Comparison of ENCODE assay signal across 8 cellular contexts in genomic region chr3:11717768-11718581, GRCh38.
A peak's percentile ranks its signal among the peaks of the same experiment; 100 is the strongest.
DNase-seq lines count a peak whose midpoint lies in the region; ATAC-seq and TF ChIP-seq lines count a peak whose summit lies in the region.

No MANE protein-coding gene starts in this region.

- H3K36me3 ChIP-seq in brain microvascular endothelial cell (replicated peaks) (no peaks in the 10 kb centered on the region), lower lobe of right lung (no peaks in the 10 kb centered on the region), uterus (no peaks in the 10 kb centered on the region)

- H3K36me3 Mint-ChIP-seq in CD4-positive, alpha-beta T cell (ENCODE audit: low read depth) = peaks cover 6% of the 10 kb centered on the region

- peak overlapping the region; percentile 96 for H3K4me3 Mint-ChIP-seq in CD4-positive, alpha-beta T cell

- H3K27ac Mint-ChIP-seq in CD4-positive, alpha-beta T cell = peak overlapping the region; percentile 92

- CTCF ChIA-PET in CD4-positive, alpha-beta T cell (lab: Charles Lee) = interaction anchor here (1.8 kb wide), 1 partner anchor 15 kb away, joined by 6 read pairs; no protein-coding TSS in a partner anchor

- in situ Hi-C loops in brain microvascular endothelial cell (cut with HindIII; ENCODE audit: low pct_ligation_motif_present, low sequenced_read_pairs) = no loop called here

- peaks cover 31% of the 10 kb centered on the region for H3K4me1 Mint-ChIP-seq in CD4-positive, alpha-beta T cell (ENCODE audit: low read depth)

- H3K9me3 ChIP-seq in CD4-positive, alpha-beta T cell (ENCODE audit: control insufficient read depth, low read length) = no peaks in the 10 kb centered on the region
- H3K9me3 ChIP-seq in lower lobe of right lung = no peaks in the 10 kb centered on the region
- no peaks in the 10 kb centered on the region for H3K9me3 ChIP-seq in uterus

- no peak for ATAC-seq in CD4-positive, alpha-beta T cell (ENCODE audit: poor library complexity)
- peak; percentile 10 for ATAC-seq in GM19452 (IDR thresholded peaks at IDR 0.05; ENCODE audit: unreplicated experiment)
- ATAC-seq in lower lobe of right lung = no peak

- TF ChIP-seq CTCF in CD4-positive, alpha-beta T cell (IDR thresholded peaks at IDR 0.05) = no peak
- TF ChIP-seq CTCF in brain microvascular endothelial cell (IDR thresholded peaks at IDR 0.05; ENCODE audit: low read depth, low read length, missing control alignments) (no peak), lower lobe of right lung (IDR thresholded peaks at IDR 0.05) (no peak), uterus (IDR thresholded peaks at IDR 0.05) (no peak)

- no peaks in the 10 kb centered on the region for H3K27me3 ChIP-seq in CD4-positive, alpha-beta T cell (ENCODE audit: control insufficient read depth, insufficient read depth, low read length)
- H3K27me3 ChIP-seq in brain microvascular endothelial cell (replicated peaks) = no peaks in the 10 kb centered on the region
- no peaks in the 10 kb centered on the region for H3K27me3 ChIP-seq in lower lobe of right lung (ENCODE audit: low read depth)
- H3K27me3 ChIP-seq in uterus = no peaks in the 10 kb centered on the region

- no peaks in the 10 kb centered on the region for H3K27me3 Mint-ChIP-seq in CD4-positive, alpha-beta T cell

- H3K4me1 ChIP-seq in lower lobe of right lung = peaks cover 23% of the 10 kb centered on the region
- H3K4me1 ChIP-seq in uterus = no peaks in the 10 kb centered on the region

- no peak for TF ChIP-seq POLR2A in uterus (IDR thresholded peaks at IDR 0.05)

- intact Hi-C loops in CD4-positive, alpha-beta T cell (cut with DNase I, micrococcal nuclease) = loop anchor here (5.0 kb wide), 5 partner anchors 54 to 446 kb away; partner anchors contain the start of genes ATG7 (in 1 of the 2), TAMM41 (in 1 of the 2) and VGLL4 (in 1 of the 2)
- intact Hi-C loops in lower lobe of right lung (cut with DNase I) (no loop called here), uterus (cut with DNase I; ENCODE audit: low total_unique reads) (no loop called here)

- peak overlapping the region; percentile 67 for H3K4me3 ChIP-seq in Jurkat, Clone E6-1 (ENCODE audit: low read length)
- peak overlapping the region; percentile 59 for H3K4me3 ChIP-seq in brain microvascular endothelial cell (ENCODE audit: low read depth, low read length)
- peak overlapping the region; percentile 96 for H3K4me3 ChIP-seq in lower lobe of right lung
- peak overlapping the region; percentile 57 to 79 for H3K4me3 ChIP-seq in uterus

- DNase-seq in CD4-positive, alpha-beta T cell = no peak
- no peak for DNase-seq in Jurkat, Clone E6-1 (ENCODE audit: low read depth, low spot score)
- DNase-seq in brain microvascular endothelial cell (peak; percentile 35), lower lobe of right lung (no peak), uterus (peak in 1 of 2 donors; percentile 24), caudate nucleus (lab: John Stamatoyannopoulos, UW) (no peak)
- DNase-seq in activated CD4-positive, alpha-beta T cell treated with anti-CD3 and anti-CD28 coated beads, Interleukin-2, amount 50 U/mL, for 4 hours = no peak

- no peak overlapping the region for H3K27ac ChIP-seq in CD4-positive, alpha-beta T cell (ENCODE audit: low read depth, low read length)
- peak overlapping the region; percentile 50 for H3K27ac ChIP-seq in brain microvascular endothelial cell
- peak overlapping the region; percentile 92 for H3K27ac ChIP-seq in lower lobe of right lung
- peak overlapping the region; percentile 93 to 98 for H3K27ac ChIP-seq in uterus
- no peak overlapping the region for H3K27ac ChIP-seq in caudate nucleus (ENCODE audit: low read depth, low read length)

- POLR2A ChIA-PET in CD4-positive, alpha-beta T cell (lab: Charles Lee) = no interaction called here

- H3K9me3 Mint-ChIP-seq in CD4-positive, alpha-beta T cell = no peaks in the 10 kb centered on the region

Comparison
In these comparisons a context has a peak if more than half of its experiments do, and no peak if none do; other contexts are left out.
1. H3K27ac ChIP-seq: peak in brain microvascular endothelial cell (single experiment), lower lobe of right lung (single experiment) and uterus (2 of 2); none in CD4-positive, alpha-beta T cell (single experiment) and caudate nucleus (single experiment).
2. intact Hi-C loops: an anchor here in CD4-positive, alpha-beta T cell (5.0 kb wide); none called in lower lobe of right lung and uterus.
3. Peak in every context shown above with its lines, with median percentiles within 50 percentile points of each other: H3K4me3 ChIP-seq.